In genomic region chr2:120765911-120766757, GRCh38 we compare ENCODE assay signal across 1 cellular context.
TF ChIP-seq lines count a peak whose summit lies in the region.

No MANE protein-coding gene starts in this region.

TF ChIP-seq in liver, 16 proteins besides CTCF, POLR2A, EP300 and RAD21 (continued from another document):
- no peak for TF ChIP-seq REST (IDR thresholded peaks at IDR 0.05)
- no peak for TF ChIP-seq MAX (IDR thresholded peaks at IDR 0.05)
- no peak for TF ChIP-seq FOXA2 (IDR thresholded peaks at IDR 0.05)
- TF ChIP-seq HNF4G (IDR thresholded peaks at IDR 0.05) = no peak
- peak; percentile 55 for TF ChIP-seq SP1 (IDR thresholded peaks at IDR 0.05)
- TF ChIP-seq JUND (IDR thresholded peaks at IDR 0.05) = no peak
- TF ChIP-seq NR2F2 (IDR thresholded peaks at IDR 0.05) = peak; percentile 92
- no peak for TF ChIP-seq ZBTB33 (IDR thresholded peaks at IDR 0.05)
